ENCODE assay signal across 8 cellular contexts in the genomic region with DNA sequence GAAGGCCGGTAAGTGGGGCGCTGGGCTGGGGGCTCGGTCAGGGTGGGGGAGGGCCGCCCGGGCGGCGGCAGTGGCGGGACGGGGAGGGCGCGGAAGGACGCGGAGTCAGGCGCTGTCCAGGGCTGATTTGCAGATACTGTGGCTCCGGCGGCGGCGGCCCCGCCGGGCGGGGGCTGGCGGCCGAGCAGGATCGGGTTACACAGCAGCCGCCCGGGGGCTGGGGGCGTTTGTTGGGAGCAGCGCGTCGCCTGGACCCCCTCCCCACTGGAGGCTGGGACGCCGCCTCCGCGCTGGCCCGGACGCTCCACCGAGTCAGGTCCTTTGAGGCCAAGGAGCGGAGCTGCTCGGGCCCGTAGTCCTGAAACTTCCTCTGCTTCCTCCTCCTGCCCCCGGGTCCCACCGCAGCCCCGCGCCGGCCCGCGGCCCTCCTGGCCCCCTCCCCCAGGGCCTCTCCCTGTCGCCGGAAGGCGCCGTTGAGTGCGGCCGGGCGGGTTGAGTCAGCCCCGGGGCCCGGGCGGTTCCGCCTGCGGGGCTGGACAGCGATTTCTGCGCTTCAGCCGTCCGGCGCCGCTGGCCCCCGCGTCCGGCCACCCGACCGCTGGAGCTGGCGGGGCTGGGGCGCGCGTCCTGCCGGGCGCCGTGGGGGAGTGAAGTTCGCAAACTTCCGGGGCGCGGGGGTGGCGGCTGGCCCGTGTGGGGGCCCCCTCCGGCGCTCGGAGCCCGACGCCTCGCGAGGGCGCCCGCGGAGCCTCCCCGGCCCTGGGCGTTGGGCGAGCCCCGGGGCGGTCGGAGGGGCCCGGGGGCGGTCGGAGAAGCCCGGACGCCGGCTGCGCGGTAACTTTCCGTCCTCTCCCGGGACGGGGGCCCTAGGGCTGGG. TPM values are rescaled to one million over a fixed set of nuclear protein-coding genes. Genes with fewer than 3 reads are reported as not detected.
DNase-seq lines count a peak whose midpoint lies in the region; ATAC-seq and TF ChIP-seq lines count a peak whose summit lies in the region.

No MANE protein-coding gene starts in this region.

- DNase-seq in GM04504 (ENCODE audit: low read depth) (peak; percentile 24), H4 (ENCODE audit: low spot score) (peak; percentile 34), Kasumi-1 (lab: John Stamatoyannopoulos, UW) (peak; percentile 91 to 97), colonic mucosa (peak; percentile 59), left lung (peak; percentile 77 to 94), NCI-H187 (lab: John Stamatoyannopoulos, UW) (no peak)
- DNase-seq in activated CD4-positive, alpha-beta T cell treated with anti-CD3 and anti-CD28 coated beads for 36 hours: peak; percentile 82
- DNase-seq in stimulated activated CD4-positive, alpha-beta T cell treated with anti-CD3 and anti-CD28 coated beads, Interleukin-4, amount 100 ng/mL, for 24 hours: peak; percentile 67

- peaks cover 10% of the 10 kb centered on the region for H3K4me1 ChIP-seq in colonic mucosa
- H3K4me1 ChIP-seq in left lung: peaks cover 22 to 48% of the 10 kb centered on the region in 2 donors

- peak overlapping the region; percentile 99 for H3K4me3 Mint-ChIP-seq in activated CD4-positive, alpha-beta T cell treated with anti-CD3 and anti-CD28 coated beads for 36 hours

- no peaks in the 10 kb centered on the region for H3K36me3 ChIP-seq in colonic mucosa
- peaks cover 0 to 6% of the 10 kb centered on the region in 2 donors for H3K36me3 ChIP-seq in left lung

- CTCF ChIA-PET in activated CD4-positive, alpha-beta T cell treated with anti-CD3 and anti-CD28 coated beads for 36 hours (lab: Charles Lee): interaction anchor here (0.5 to 3.3 kb wide), 7 partner anchors 9 to 255 kb away, joined by 3 to 19 read pairs (median 3); a partner anchor contains a TSS

- peaks cover 44% of the 10 kb centered on the region for H3K4me1 Mint-ChIP-seq in activated CD4-positive, alpha-beta T cell treated with anti-CD3 and anti-CD28 coated beads for 36 hours

- TF ChIP-seq CTCF in colonic mucosa (IDR thresholded peaks at IDR 0.05) (no peak), left lung (IDR thresholded peaks at IDR 0.05) (no peak)

- no peaks in the 10 kb centered on the region for H3K27me3 Mint-ChIP-seq in activated CD4-positive, alpha-beta T cell treated with anti-CD3 and anti-CD28 coated beads for 36 hours

- H3K27me3 ChIP-seq in colonic mucosa: no peaks in the 10 kb centered on the region
- no peaks in the 10 kb centered on the region for H3K27me3 ChIP-seq in left lung

- peak overlapping the region; percentile 98 for H3K27ac Mint-ChIP-seq in activated CD4-positive, alpha-beta T cell treated with anti-CD3 and anti-CD28 coated beads for 36 hours

- H3K27ac ChIP-seq in colonic mucosa: peak overlapping the region; percentile 89
- H3K27ac ChIP-seq in left lung: peak overlapping the region; percentile 92 to 94

- ATAC-seq in activated CD4-positive, alpha-beta T cell treated with anti-CD3 and anti-CD28 coated beads for 36 hours: peak; percentile 69
- ATAC-seq in left lung: peak; percentile 77

- H3K9me3 ChIP-seq in colonic mucosa (no peaks in the 10 kb centered on the region), left lung (no peaks in the 10 kb centered on the region)

- H3K4me3 ChIP-seq in colonic mucosa (peak overlapping the region; percentile 82), left lung (peak overlapping the region; percentile 92 to 96)

- H3K9me3 Mint-ChIP-seq in activated CD4-positive, alpha-beta T cell treated with anti-CD3 and anti-CD28 coated beads for 36 hours (ENCODE audit: low read depth): no peaks in the 10 kb centered on the region

- POLR2A ChIA-PET in activated CD4-positive, alpha-beta T cell treated with anti-CD3 and anti-CD28 coated beads for 36 hours (lab: Charles Lee): interaction anchor here (1.2 to 1.8 kb wide), 4 partner anchors 69 to 473 kb away, joined by 8 to 18 read pairs (median 10); a partner anchor contains a TSS

- intact Hi-C loops in activated CD4-positive, alpha-beta T cell treated with anti-CD3 and anti-CD28 coated beads for 36 hours (cut with DNase I, micrococcal nuclease): loop anchor here (1.0 to 5.0 kb wide), 10 partner anchors 46 to 1361 kb away; a partner anchor contains a TSS
- intact Hi-C loops in colonic mucosa (cut with DNase I): no loop called here
- intact Hi-C loops in left lung (cut with DNase I): no loop called here

- peak overlapping the region; percentile 87 to 92 for H3K9ac ChIP-seq in colonic mucosa (ENCODE audit: low read depth in 2 of 2, low read length in 2 of 2)

- peaks cover 18% of the 10 kb centered on the region for H3K36me3 Mint-ChIP-seq in activated CD4-positive, alpha-beta T cell treated with anti-CD3 and anti-CD28 coated beads for 36 hours (ENCODE audit: low read depth)

RNA-seq across cellular contexts. Expression of a gene that starts 0.7 kb away (rescaled TPM):
- 13.5 and 18.2 TPM in 2 replicates for total RNA-seq in H4 (2014; rRNA removed; shearing (Covaris generic))
- 10 to 100 TPM; 44.0 to 44.9 TPM for total RNA-seq in activated CD4-positive, alpha-beta T cell treated with anti-CD3 and anti-CD28 coated beads for 36 hours
- total RNA-seq in colonic mucosa (10 to 100 TPM; 27.8 to 31.9 TPM), left lung (10 to 100 TPM; 32.9 to 38.7 TPM)

Comparison
In these comparisons a context has a peak if more than half of its experiments do, and no peak if none do; other contexts are left out.
1. DNase-seq: peak in GM04504 (single experiment), H4 (single experiment), Kasumi-1 (2 of 2), activated CD4-positive, alpha-beta T cell treated with anti-CD3 and anti-CD28 coated beads for 36 hours (single experiment), colonic mucosa (single experiment), left lung (2 of 2) and stimulated activated CD4-positive, alpha-beta T cell treated with anti-CD3 and anti-CD28 coated beads, Interleukin-4, amount 100 ng/mL, for 24 hours (single experiment); none in NCI-H187 (0 of 2).
2. intact Hi-C loops: an anchor here in activated CD4-positive, alpha-beta T cell treated with anti-CD3 and anti-CD28 coated beads for 36 hours (1.0 to 5.0 kb wide); none called in colonic mucosa and left lung.